In the genomic region with DNA sequence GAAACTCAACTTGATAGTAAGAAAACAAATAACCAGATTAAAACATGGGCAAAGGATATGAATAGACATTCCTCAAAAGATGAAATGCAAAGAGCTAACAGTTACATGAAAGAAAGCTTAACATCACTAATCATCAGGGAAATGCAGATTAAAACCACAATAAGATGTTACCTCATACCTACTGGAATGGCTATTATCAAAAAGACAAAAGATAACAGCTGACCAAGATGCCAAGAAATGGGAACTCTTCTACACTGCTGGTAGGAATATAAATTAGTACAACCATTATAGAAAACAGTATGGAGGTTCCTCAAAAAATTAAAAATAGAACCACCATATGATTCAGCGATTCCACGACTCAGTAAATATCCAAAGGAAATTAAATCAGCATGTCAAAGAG, we compare ENCODE assay signal across 37 cellular contexts. TPM values are rescaled to one million over a fixed set of nuclear protein-coding genes. Genes with fewer than 3 reads are reported as not detected.
DNase-seq lines count a peak whose midpoint lies in the region; ATAC-seq, FAIRE-seq and TF ChIP-seq lines count a peak whose summit lies in the region.
"Had no signal": no experiment of that assay in that cellular context is flagged by ENCODE, and none has a peak within 500 bp of the region (broad histone marks: within the 10 kb centered on the region; RNA-seq: fewer than 3 reads in every experiment).

No MANE protein-coding gene starts in this region.

- ATAC-seq in HG02852 (IDR thresholded peaks at IDR 0.05; ENCODE audit: unreplicated experiment) (no peak), left colon (no peak), HG02970 (IDR thresholded peaks at IDR 0.05; ENCODE audit: low FRiP score, unreplicated experiment) (no peak)
- ATAC-seq: A549; CD8-positive, alpha-beta T cell had no signal

- H3K9me3 ChIP-seq in astrocyte (ENCODE audit: insufficient read depth, low read depth, low read length) = no peaks in the 10 kb centered on the region
- H3K9me3 ChIP-seq: A549, BE2C, BLaER1, Caco-2 had no signal

- H3K27ac ChIP-seq in astrocyte (ENCODE audit: low read depth, low read length) = no peak overlapping the region
- H3K27ac ChIP-seq: 22Rv1; A549; BLaER1; BLaER1 treated with 17β-estradiol and CSF1 and Interleukin-3, amounts not matched to agents 10 nM and 100 nM; C4-2B had no signal

- H3K27me3 ChIP-seq in astrocyte (ENCODE audit: insufficient read depth, low read length) = no peaks in the 10 kb centered on the region
- H3K27me3 ChIP-seq in H7 (ENCODE audit: control insufficient read depth, insufficient read depth, low read length) = no peaks in the 10 kb centered on the region; the same call in 1 of the 2 replicates
- H3K27me3 ChIP-seq: BE2C; BLaER1; BLaER1 treated with 17β-estradiol and CSF1 and Interleukin-3, amounts not matched to agents 10 nM and 100 nM had no signal

- H3K4me3 Mint-ChIP-seq in astrocyte (ENCODE audit: unreplicated experiment) = no peak overlapping the region
- H3K4me3 Mint-ChIP-seq: B cell; CD14-positive monocyte; CD4-positive, alpha-beta memory T cell; CD4-positive, alpha-beta T cell; CD4-positive, CD25-positive, alpha-beta regulatory T cell; CD8-positive, alpha-beta memory T cell; CD8-positive, alpha-beta T cell had no signal

- H3K4me3 ChIP-seq in astrocyte (ENCODE audit: insufficient read depth, low read depth, low read length) (no peak overlapping the region), H7 (ENCODE audit: insufficient read depth, low read depth, low read length) (no peak overlapping the region)
- H3K4me3 ChIP-seq: A549; BLaER1; BLaER1 treated with 17β-estradiol and CSF1 and Interleukin-3, amounts not matched to agents 10 nM and 100 nM had no signal

- no peaks in the 10 kb centered on the region for H3K4me1 Mint-ChIP-seq in astrocyte (ENCODE audit: low read depth, unreplicated experiment)
- H3K4me1 Mint-ChIP-seq: B cell; CD14-positive monocyte; CD4-positive, alpha-beta memory T cell; CD4-positive, CD25-positive, alpha-beta regulatory T cell; CD8-positive, alpha-beta memory T cell had no signal

- H3K4me1 ChIP-seq in astrocyte (ENCODE audit: insufficient read depth, low read length) = no peaks in the 10 kb centered on the region
- H3K4me1 ChIP-seq: A549; BE2C; BLaER1; BLaER1 treated with 17β-estradiol and CSF1 and Interleukin-3, amounts not matched to agents 10 nM and 100 nM; Caco-2 had no signal

- FAIRE-seq in HTR-8/SVneo (lab: Jason Lieb, UNC) (peak; percentile 94), astrocyte (lab: Jason Lieb, UNC) (no peak)
- FAIRE-seq: A204.1, A549, D721Med had no signal

- no peaks in the 10 kb centered on the region for H3K79me2 ChIP-seq in astrocyte (ENCODE audit: insufficient read depth, low read length)

- intact Hi-C loops in left colon (cut with DNase I, micrococcal nuclease) = no loop called here

- H3K27me3 Mint-ChIP-seq in astrocyte (ENCODE audit: low read depth, unreplicated experiment) = no peaks in the 10 kb centered on the region
- H3K27me3 Mint-ChIP-seq: B cell; CD4-positive, alpha-beta T cell; CD4-positive, CD25-positive, alpha-beta regulatory T cell had no signal

- no peak overlapping the region for H3K4me2 ChIP-seq in astrocyte (ENCODE audit: low read length)
- H3K4me2 ChIP-seq: A549; BLaER1; BLaER1 treated with 17β-estradiol and CSF1 and Interleukin-3, amounts not matched to agents 10 nM and 100 nM had no signal

- H4K20me1 ChIP-seq in astrocyte (ENCODE audit: insufficient read depth, low read length) = no peaks in the 10 kb centered on the region
- H4K20me1 ChIP-seq: BLaER1; BLaER1 treated with 17β-estradiol and CSF1 and Interleukin-3, amounts not matched to agents 10 nM and 100 nM had no signal

- H3K36me3 Mint-ChIP-seq in astrocyte (ENCODE audit: low read depth, unreplicated experiment) = no peaks in the 10 kb centered on the region
- H3K36me3 Mint-ChIP-seq: CD14-positive monocyte; CD4-positive, alpha-beta memory T cell; CD4-positive, CD25-positive, alpha-beta regulatory T cell; CD8-positive, alpha-beta memory T cell; CD8-positive, alpha-beta T cell had no signal

- no peak for TF ChIP-seq CTCF in astrocyte (IDR thresholded peaks at IDR 0.05; ENCODE audit: insufficient read depth, low read depth, low read length)

- no peak overlapping the region for H3K27ac Mint-ChIP-seq in astrocyte (ENCODE audit: unreplicated experiment)
- H3K27ac Mint-ChIP-seq: B cell; CD4-positive, alpha-beta memory T cell; CD4-positive, alpha-beta T cell; CD4-positive, CD25-positive, alpha-beta regulatory T cell; CD8-positive, alpha-beta memory T cell; CD8-positive, alpha-beta T cell had no signal

- no peak overlapping the region for H3K9ac ChIP-seq in astrocyte (ENCODE audit: low read length)
- H3K9ac ChIP-seq: BLaER1; BLaER1 treated with 17β-estradiol and CSF1 and Interleukin-3, amounts not matched to agents 10 nM and 100 nM had no signal

- no peak for DNase-seq in HTR-8/SVneo (ENCODE audit: insufficient read length, low spot score)
- DNase-seq in NCI-H226 = peak; percentile 86
- peak; percentile 77 for DNase-seq in amniotic epithelial cell (ENCODE audit: low read depth)
- DNase-seq in astrocyte (ENCODE audit: low read depth) = peak; percentile 41
- DNase-seq in H7 = no peak
- no peak for DNase-seq in left colon
- DNase-seq: 8988T; ACHN; AML-193; BE2C; C1 segment of cervical spinal cord; Caco-2; Calu3; CD4-positive, alpha-beta memory T cell; CD4-positive, alpha-beta T cell; CD4-positive, CD25-positive, alpha-beta regulatory T cell; CD8-positive, alpha-beta memory T cell; CD8-positive, alpha-beta T cell; COR-L47; DMS 273 treated with DMSO at 0.1 percent for 48 hours; DMS153; DMS79; DMS79 treated with DMSO at 0.1 percent for 48 hours; DND-41; EL had no signal

- no peaks in the 10 kb centered on the region for H3K9me3 Mint-ChIP-seq in astrocyte (ENCODE audit: unreplicated experiment)
- H3K9me3 Mint-ChIP-seq: CD4-positive, alpha-beta T cell had no signal

- H3K36me3 ChIP-seq in astrocyte (ENCODE audit: insufficient read depth, low read length) (no peaks in the 10 kb centered on the region), H7 (replicated peaks; ENCODE audit: control insufficient read depth, insufficient read depth, low read length) (no peaks in the 10 kb centered on the region)
- H3K36me3 ChIP-seq: BE2C; BLaER1; BLaER1 treated with 17β-estradiol and CSF1 and Interleukin-3, amounts not matched to agents 10 nM and 100 nM had no signal

- H2AFZ ChIP-seq in astrocyte (ENCODE audit: low read depth, low read length) = no peak overlapping the region

RNA-seq across cellular contexts. Expression of gene KCNH5, which starts 18.8 kb away (rescaled TPM):
- total RNA-seq in astrocyte (0.48 and 2.4 TPM in 2 replicates), left colon (under 1 TPM in 1 of 2 donors, not detected in 1; 0.06 TPM)
- total RNA-seq in H7 (2014; rRNA removed; shearing (Covaris generic)) = 0.21 and 0.37 TPM in 2 replicates
- total RNA-seq: A172; B cell; Caco-2; Calu3; CD4-positive, alpha-beta memory T cell; CD4-positive, alpha-beta T cell; CD4-positive, CD25-positive, alpha-beta regulatory T cell; CD8-positive, alpha-beta memory T cell; CD8-positive, alpha-beta T cell had no signal

Comparison
In these comparisons a context has a peak if more than half of its experiments do, and no peak if none do; other contexts are left out.
1. DNase-seq: peak in NCI-H226 (single experiment), amniotic epithelial cell (single experiment) and astrocyte (single experiment); none in HTR-8/SVneo (single experiment), H7 (single experiment) and left colon (0 of 2).